8 cellular contexts compared by ENCODE assay signal in the genomic region with DNA sequence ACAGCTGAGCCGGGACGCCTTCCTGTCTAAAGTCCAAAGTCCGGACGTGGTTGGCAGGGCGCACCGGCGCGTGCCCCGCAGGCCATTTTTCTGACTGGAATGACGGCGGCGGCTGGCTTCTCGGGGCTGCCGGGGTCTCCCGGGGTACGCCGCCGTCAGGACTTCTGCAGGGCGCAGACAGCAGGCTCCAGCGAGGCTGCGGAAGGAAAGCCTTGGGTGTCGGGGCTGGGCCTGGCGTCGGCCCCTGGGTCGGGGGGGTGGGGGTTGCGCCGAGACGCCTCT. TPM values are rescaled to one million over a fixed set of nuclear protein-coding genes. Genes with fewer than 3 reads are reported as not detected.
DNase-seq lines count a peak whose midpoint lies in the region; ATAC-seq and TF ChIP-seq lines count a peak whose summit lies in the region.

No MANE protein-coding gene starts in this region.

- H3K36me3 ChIP-seq in SJCRH30 (no peaks in the 10 kb centered on the region), endodermal cell (ENCODE audit: control insufficient read depth, insufficient read depth, low read length) (no peaks in the 10 kb centered on the region)
- H3K36me3 ChIP-seq in naive thymus-derived CD4-positive, alpha-beta T cell (ENCODE audit: control insufficient read depth in 2 of 3, insufficient read depth in 3 of 3, low read length in 3 of 3) = peaks cover 0 to 12% (median 0%) of the 10 kb centered on the region in 3 experiments

- H3K9me3 Mint-ChIP-seq in activated naive CD4-positive, alpha-beta T cell treated with anti-CD3 and anti-CD28 coated beads, Interleukin-2, amount 10 ng/mL, durations not matched to agents 7 days and 5 days = peaks cover 5% of the 10 kb centered on the region
- H3K9me3 Mint-ChIP-seq in endodermal cell = peaks cover 15% of the 10 kb centered on the region
- peaks cover 0 to 12% (median 0%) of the 10 kb centered on the region in 11 donors for H3K9me3 Mint-ChIP-seq in naive thymus-derived CD4-positive, alpha-beta T cell

- H3K36me3 Mint-ChIP-seq in activated naive CD4-positive, alpha-beta T cell treated with anti-CD3 and anti-CD28 coated beads, Interleukin-2, amount 10 ng/mL, durations not matched to agents 7 days and 5 days = peaks cover 32% of the 10 kb centered on the region
- H3K36me3 Mint-ChIP-seq in endodermal cell (ENCODE audit: low read depth) = peaks cover 9% of the 10 kb centered on the region
- H3K36me3 Mint-ChIP-seq in naive thymus-derived CD4-positive, alpha-beta T cell = peaks cover 0 to 19% (median 0%) of the 10 kb centered on the region in 5 donors

- no peak for TF ChIP-seq POLR2A in erythroblast (IDR thresholded peaks at IDR 0.05; ENCODE audit: low read length)

- peak overlapping the region; percentile 91 for H3K4me3 Mint-ChIP-seq in activated naive CD4-positive, alpha-beta T cell treated with anti-CD3 and anti-CD28 coated beads, Interleukin-2, amount 10 ng/mL, durations not matched to agents 7 days and 5 days
- peak overlapping the region; percentile 87 for H3K4me3 Mint-ChIP-seq in endodermal cell
- H3K4me3 Mint-ChIP-seq in naive thymus-derived CD4-positive, alpha-beta T cell = peak overlapping the region; percentile 76 to 100 (median 95)

- WGBS in endodermal cell (ENCODE audit: insufficient coverage in 1 of 2, insufficient read length in 1 of 2), 2 experiments = 2 to 10% methylated on average over 2 to 28 of the region's 28 CpGs

- POLR2A ChIA-PET in naive thymus-derived CD4-positive, alpha-beta T cell (lab: Charles Lee) = interaction anchor here (0.9 to 3.7 kb wide), 13 partner anchors 9 to 179 kb away, joined by 3 to 40 read pairs (median 5); a partner anchor contains a TSS

- peak overlapping the region; percentile 79 for H3K4me3 ChIP-seq in SJCRH30
- H3K4me3 ChIP-seq in endodermal cell (ENCODE audit: low read length) = peak overlapping the region; percentile 90
- H3K4me3 ChIP-seq in naive thymus-derived CD4-positive, alpha-beta T cell (ENCODE audit: low read length) = peak overlapping the region; percentile 86

- CTCF ChIA-PET in activated naive CD4-positive, alpha-beta T cell treated with anti-CD3 and anti-CD28 coated beads, Interleukin-2, amount 10 ng/mL, durations not matched to agents 7 days and 5 days (lab: Charles Lee) = interaction anchor here (1.7 kb wide), 2 partner anchors 35 to 165 kb away, joined by 4 to 5 read pairs; a partner anchor contains a TSS
- CTCF ChIA-PET in naive thymus-derived CD4-positive, alpha-beta T cell (lab: Charles Lee) = interaction anchor here (1.1 kb wide), 1 partner anchor 28 kb away, joined by 4 read pairs; no protein-coding TSS in a partner anchor

- intact Hi-C loops in naive thymus-derived CD4-positive, alpha-beta T cell (cut with micrococcal nuclease) = loop anchor here (2.0 to 5.0 kb wide), 3 partner anchors 16 to 164 kb away; a partner anchor contains a TSS

- no peaks in the 10 kb centered on the region for H3K27me3 Mint-ChIP-seq in activated naive CD4-positive, alpha-beta T cell treated with anti-CD3 and anti-CD28 coated beads, Interleukin-2, amount 10 ng/mL, durations not matched to agents 7 days and 5 days
- H3K27me3 Mint-ChIP-seq in endodermal cell (ENCODE audit: insufficient read depth) = no peaks in the 10 kb centered on the region
- H3K27me3 Mint-ChIP-seq in naive thymus-derived CD4-positive, alpha-beta T cell = no peaks in the 10 kb centered on the region

- H3K27ac ChIP-seq in SJCRH30 (peak overlapping the region; percentile 95), endodermal cell (ENCODE audit: low read depth, low read length) (peak overlapping the region; percentile 98)
- peak overlapping the region; percentile 94 for H3K27ac ChIP-seq in naive thymus-derived CD4-positive, alpha-beta T cell (ENCODE audit: low read depth, low read length)

- peak; percentile 45 for ATAC-seq in HG03025 (IDR thresholded peaks at IDR 0.05; ENCODE audit: low FRiP score, unreplicated experiment)
- peak; percentile 55 for ATAC-seq in naive thymus-derived CD4-positive, alpha-beta T cell

- H3K4me1 Mint-ChIP-seq in activated naive CD4-positive, alpha-beta T cell treated with anti-CD3 and anti-CD28 coated beads, Interleukin-2, amount 10 ng/mL, durations not matched to agents 7 days and 5 days = peaks cover 52% of the 10 kb centered on the region
- H3K4me1 Mint-ChIP-seq in endodermal cell = peaks cover 14% of the 10 kb centered on the region
- H3K4me1 Mint-ChIP-seq in naive thymus-derived CD4-positive, alpha-beta T cell = peaks cover 42 to 57% (median 53%) of the 10 kb centered on the region in 7 donors

- no peak for DNase-seq in activated naive CD4-positive, alpha-beta T cell treated with anti-CD3 and anti-CD28 coated beads, Interleukin-2, amount 10 ng/mL, durations not matched to agents 7 days and 5 days
- no peak for DNase-seq in activated naive CD4-positive, alpha-beta T cell treated with Interleukin-2 at 50 U/mL for 16 hours
- DNase-seq in SJCRH30 (no peak), endodermal cell (no peak), erythroblast (lab: John Stamatoyannopoulos, UW) (no peak), NCI-H1694 (lab: John Stamatoyannopoulos, UW) (no peak)
- DNase-seq in naive thymus-derived CD4-positive, alpha-beta T cell = no peak

- H3K27me3 ChIP-seq in SJCRH30 (no peaks in the 10 kb centered on the region), endodermal cell (ENCODE audit: control insufficient read depth, insufficient read depth, low read length, poor library complexity, severe bottlenecking) (no peaks in the 10 kb centered on the region)
- H3K27me3 ChIP-seq in naive thymus-derived CD4-positive, alpha-beta T cell (ENCODE audit: control insufficient read depth in 2 of 2, insufficient read depth in 2 of 2, low read length in 2 of 2) = no peaks in the 10 kb centered on the region

- peak overlapping the region; percentile 94 for H3K27ac Mint-ChIP-seq in activated naive CD4-positive, alpha-beta T cell treated with anti-CD3 and anti-CD28 coated beads, Interleukin-2, amount 10 ng/mL, durations not matched to agents 7 days and 5 days
- peak overlapping the region; percentile 96 for H3K27ac Mint-ChIP-seq in endodermal cell
- peak overlapping the region; percentile 88 to 98 (median 96) for H3K27ac Mint-ChIP-seq in naive thymus-derived CD4-positive, alpha-beta T cell

- H3K9ac ChIP-seq in endodermal cell (ENCODE audit: extremely low read depth, low read length, poor library complexity, severe bottlenecking) = peak overlapping the region; percentile 84

- H3K9me3 ChIP-seq in SJCRH30 (replicated peaks) = 0 out of 2 replicates have a peak, but pooled peaks cover 6% of the 10 kb centered on the region
- H3K9me3 ChIP-seq in endodermal cell (ENCODE audit: control insufficient read depth, low read length) = peaks cover 12% of the 10 kb centered on the region
- H3K9me3 ChIP-seq in naive thymus-derived CD4-positive, alpha-beta T cell (ENCODE audit: control insufficient read depth in 2 of 3, low read length in 3 of 3) = no peaks in the 10 kb centered on the region

- H3K4me1 ChIP-seq in SJCRH30 = peaks cover 6% of the 10 kb centered on the region
- peaks cover 2% of the 10 kb centered on the region for H3K4me1 ChIP-seq in endodermal cell (ENCODE audit: control insufficient read depth, insufficient read depth, low read length)
- H3K4me1 ChIP-seq in naive thymus-derived CD4-positive, alpha-beta T cell (ENCODE audit: control insufficient read depth in 2 of 2, insufficient read depth in 2 of 2, low read length in 2 of 2) = peaks cover 17 to 29% of the 10 kb centered on the region in 2 donors

- TF ChIP-seq CTCF in endodermal cell (conservative IDR thresholded peaks at IDR 0.05) = no peak

RNA-seq across cellular contexts. Expression of a gene that starts 32.8 kb away (rescaled TPM):
- 16.4 and 20.5 TPM in 2 replicates for total RNA-seq in SJCRH30 (2014; rRNA removed; shearing (Covaris generic))
- 10 to 100 TPM; 16.8 to 26.5 TPM for total RNA-seq in endodermal cell
- polyA plus RNA-seq in endodermal cell (2013, experiment 1 of 2) = 13.9 TPM
- 14.1 TPM for polyA plus RNA-seq in endodermal cell (2013, experiment 2 of 2)
- total RNA-seq in naive thymus-derived CD4-positive, alpha-beta T cell = 10 to 100 TPM; 18.4 to 29.1 (median 26.1) TPM
- 10 to 100 TPM; 20.5 to 30.6 TPM for polyA plus RNA-seq in naive thymus-derived CD4-positive, alpha-beta T cell
